In genomic region chr15:27821273-27821672, GRCh38 we compare ENCODE assay signal across 27 cellular contexts.
"Had no signal": no experiment of that assay in that cellular context is flagged by ENCODE, and none has a peak within 500 bp of the region (broad histone marks: within the 10 kb centered on the region; RNA-seq: fewer than 3 reads in every experiment).

No MANE protein-coding gene starts in this region.

- H3K36me3 ChIP-seq: neural progenitor cell, ovary, prostate gland, right atrium auricular region, spleen, stomach, thoracic aorta, thyroid gland, tibial nerve, upper lobe of right lung, vagina had no signal

- H2AFZ ChIP-seq: neural progenitor cell, parathyroid adenoma had no signal

- H3K4me3 ChIP-seq: neural progenitor cell, ovary, prostate gland, right atrium auricular region, skin epidermis, smooth muscle cell, spleen, stomach, thoracic aorta, thyroid gland, tibial nerve, upper lobe of right lung, vagina had no signal

- H3K4me2 ChIP-seq: neural progenitor cell had no signal

- ATAC-seq: naive thymus-derived CD4-positive, alpha-beta T cell; natural killer cell; sciatic nerve; stimulated activated effector memory CD8-positive, alpha-beta T cell treated with anti-CD3 and anti-CD28 coated beads, Interleukin-12 subunit alpha, Interleukin-12 subunit beta, amount 100 ng/mL, for 72 hours; stimulated activated naive B cell treated with anti-CD40 and anti-IgM and Interleukin-4, amounts not matched to agents 10 μg/mL and 1 μg/mL and 100 μg/mL, for 72 hours; upper lobe of right lung had no signal

- DNase-seq: naive thymus-derived CD4-positive, alpha-beta T cell; natural killer cell; occipital lobe; ovary; posterior cingulate gyrus; retina; spleen; stimulated activated CD4-positive, alpha-beta T cell treated with anti-CD3 and anti-CD28 coated beads, Interleukin-15, amount 100 ng/mL, for 24 hours; stimulated activated CD4-positive, alpha-beta T cell treated with anti-CD3 and anti-CD28 coated beads, Interleukin-2, amount 100 ng/mL, for 24 hours; stimulated activated CD4-positive, alpha-beta T cell treated with anti-CD3 and anti-CD28 coated beads, Interleukin-2, amount 100 ng/mL, for 48 hours; stimulated activated CD4-positive, alpha-beta T cell treated with anti-CD3 and anti-CD28 coated beads, Interleukin-4, amount 100 ng/mL, for 24 hours; stimulated activated naive B cell treated with anti-CD40 and anti-IgM and Interleukin-4, amounts not matched to agents 10 μg/mL and 1 μg/mL and 100 μg/mL, for 72 hours; stimulated activated naive CD4-positive, alpha-beta T cell treated with Interleukin-2 at 50 U/mL for 16 hours; stomach; thyroid gland; upper lobe of right lung had no signal

- H3K79me2 ChIP-seq: parathyroid adenoma had no signal

- H3K4me1 ChIP-seq: neural progenitor cell, parathyroid adenoma, prostate gland, right atrium auricular region, spleen, stomach, thyroid gland, tibial nerve, upper lobe of right lung had no signal

- H3K9ac ChIP-seq: neural progenitor cell, parathyroid adenoma had no signal

- H3K27me3 ChIP-seq: neural progenitor cell, ovary, right atrium auricular region, spleen, stomach, thyroid gland, tibial nerve, upper lobe of right lung, vagina had no signal

- H3K9me3 ChIP-seq: ovary, prostate gland, thoracic aorta, thyroid gland, upper lobe of right lung, vagina had no signal

- H3K27ac ChIP-seq: neural progenitor cell, ovary, parathyroid adenoma, prostate gland, right atrium auricular region, skin epidermis, spleen, stomach, thoracic aorta, thyroid gland, tibial nerve, upper lobe of right lung, vagina had no signal
